17 cellular contexts compared by ENCODE assay signal in the genomic region with DNA sequence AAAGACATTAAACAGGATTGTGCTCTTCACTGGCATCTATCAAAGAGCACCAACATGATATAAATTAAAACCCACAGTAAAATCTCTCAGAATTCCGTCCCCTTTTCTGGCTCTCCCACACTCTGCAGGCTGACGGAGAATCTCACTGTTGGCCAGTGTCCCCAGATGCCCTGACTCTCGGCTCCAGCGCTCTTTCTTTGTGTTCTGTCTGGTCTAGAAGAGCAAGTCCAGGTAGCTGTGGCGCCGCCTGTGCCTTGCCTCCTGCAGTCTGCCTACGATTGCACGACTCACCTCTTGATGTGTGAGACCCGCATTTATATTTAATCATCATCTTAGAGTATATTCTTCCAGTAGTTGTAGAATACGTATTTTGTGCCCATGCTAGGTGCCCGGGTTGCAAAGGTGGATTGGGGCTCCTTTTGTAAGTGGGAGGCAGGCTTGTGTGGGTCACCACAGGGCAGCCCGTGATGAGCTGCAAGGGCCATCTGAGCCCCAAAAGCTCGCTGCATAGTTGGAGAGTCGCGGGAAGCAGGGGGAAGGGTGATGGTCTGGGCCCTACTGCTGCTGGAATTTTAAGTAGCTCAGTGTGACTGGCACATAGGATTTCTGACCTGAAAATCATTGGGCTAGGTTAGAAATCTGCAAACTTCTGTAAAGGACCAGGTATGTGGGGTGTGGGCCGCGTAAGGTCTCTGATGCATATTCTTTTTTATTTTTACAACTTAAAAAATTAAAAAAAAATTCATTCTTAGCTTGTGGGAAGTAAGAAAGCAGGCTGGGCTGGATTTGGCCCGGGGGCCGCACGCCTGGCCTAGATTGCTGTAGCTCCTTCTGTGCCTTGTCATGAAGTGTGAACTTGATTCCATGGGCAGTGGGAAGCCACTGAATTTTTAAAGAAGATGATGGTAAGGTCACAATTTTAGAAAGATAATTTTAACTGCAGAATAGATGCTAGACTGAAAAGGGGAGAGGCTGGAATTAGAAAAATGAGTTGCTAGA. TPM values are rescaled to one million over a fixed set of nuclear protein-coding genes. Genes with fewer than 3 reads are reported as not detected.
DNase-seq lines count a peak whose midpoint lies in the region; ATAC-seq and TF ChIP-seq lines count a peak whose summit lies in the region.
"Had no signal": no experiment of that assay in that cellular context is flagged by ENCODE, and none has a peak within 500 bp of the region (broad histone marks: within the 10 kb centered on the region; RNA-seq: fewer than 3 reads in every experiment).

No MANE protein-coding gene starts in this region.

- TF ChIP-seq EP300 in esophagus muscularis mucosa (IDR thresholded peaks at IDR 0.05) = no peak

- H3K36me3 ChIP-seq in CD4-positive, CD25-positive, alpha-beta regulatory T cell (ENCODE audit: control insufficient read depth, insufficient read depth, low read length) = peaks cover 5% of the 10 kb centered on the region
- H3K36me3 ChIP-seq in esophagus muscularis mucosa (peaks cover 0 to 12% (median 2%) of the 10 kb centered on the region in 4 donors), breast epithelium (no peaks in the 10 kb centered on the region)
- H3K36me3 ChIP-seq: pancreas, SJSA1 had no signal

- no peaks in the 10 kb centered on the region for H3K27me3 ChIP-seq in CD4-positive, CD25-positive, alpha-beta regulatory T cell (ENCODE audit: control insufficient read depth, insufficient read depth, low read length)
- H3K27me3 ChIP-seq in esophagus muscularis mucosa (no peaks in the 10 kb centered on the region), breast epithelium (no peaks in the 10 kb centered on the region)
- H3K27me3 ChIP-seq: pancreas, SJSA1 had no signal

- peaks cover 16% of the 10 kb centered on the region for H3K36me3 Mint-ChIP-seq in CD4-positive, CD25-positive, alpha-beta regulatory T cell
- H3K36me3 Mint-ChIP-seq in nephron progenitor cell (ENCODE audit: low read depth) = peaks cover 33% of the 10 kb centered on the region

- no peaks in the 10 kb centered on the region for H3K9me3 ChIP-seq in CD4-positive, CD25-positive, alpha-beta regulatory T cell (ENCODE audit: control insufficient read depth in 2 of 2, low read length in 2 of 2)
- no peaks in the 10 kb centered on the region for H3K9me3 ChIP-seq in esophagus muscularis mucosa
- no peaks in the 10 kb centered on the region for H3K9me3 ChIP-seq in breast epithelium
- H3K9me3 ChIP-seq: lower lobe of right lung, pancreas, SJSA1 had no signal

- no peaks in the 10 kb centered on the region for H3K9me3 Mint-ChIP-seq in CD4-positive, CD25-positive, alpha-beta regulatory T cell
- H3K9me3 Mint-ChIP-seq in nephron progenitor cell = no peaks in the 10 kb centered on the region

- ATAC-seq in CD4-positive, CD25-positive, alpha-beta regulatory T cell (ENCODE audit: low read depth in 2 of 2) = no peak
- ATAC-seq: HCT116, lower lobe of right lung had no signal

- peaks cover 15 to 58% (median 35%) of the 10 kb centered on the region in 4 donors for H3K4me1 Mint-ChIP-seq in CD4-positive, CD25-positive, alpha-beta regulatory T cell
- peaks cover 83% of the 10 kb centered on the region for H3K4me1 Mint-ChIP-seq in nephron progenitor cell

- peaks cover 9% of the 10 kb centered on the region for H3K4me1 ChIP-seq in CD4-positive, CD25-positive, alpha-beta regulatory T cell (ENCODE audit: control insufficient read depth, insufficient read depth, low read length, poor library complexity, severe bottlenecking)
- H3K4me1 ChIP-seq in esophagus muscularis mucosa = peaks cover 30 to 49% (median 37%) of the 10 kb centered on the region in 4 donors
- H3K4me1 ChIP-seq in breast epithelium = peaks cover 0 to 10% of the 10 kb centered on the region in 2 donors

- H3K27ac Mint-ChIP-seq in CD4-positive, CD25-positive, alpha-beta regulatory T cell = peak overlapping the region; percentile 33 to 84 (median 83)
- H3K27ac Mint-ChIP-seq in nephron progenitor cell = peak overlapping the region; percentile 88

- TF ChIP-seq CTCF in esophagus muscularis mucosa (IDR thresholded peaks at IDR 0.05) = no peak
- TF ChIP-seq CTCF in nephron progenitor cell (IDR thresholded peaks at IDR 0.05) = no peak
- no peak for TF ChIP-seq CTCF in coronary artery (IDR thresholded peaks at IDR 0.05)
- TF ChIP-seq CTCF in breast epithelium (IDR thresholded peaks at IDR 0.05) = no peak

- H3K27ac ChIP-seq in CD4-positive, CD25-positive, alpha-beta regulatory T cell (ENCODE audit: insufficient read depth, low read length, poor library complexity, severe bottlenecking) = no peak overlapping the region
- H3K27ac ChIP-seq in esophagus muscularis mucosa (replicated peaks in 1 of 4) = peak overlapping the region in 3 of 4 donors; percentile 28 to 55 (median 33)
- H3K27ac ChIP-seq in coronary artery = no peak overlapping the region
- peak overlapping the region in 1 of 2 donors; percentile 34 for H3K27ac ChIP-seq in breast epithelium
- H3K27ac ChIP-seq: lower lobe of right lung, pancreas, SJSA1 had no signal

- DNase-seq in CD4-positive, CD25-positive, alpha-beta regulatory T cell = no peak
- DNase-seq in NCI-H2227 treated with DMSO at 0.1 percent for 48 hours (lab: John Stamatoyannopoulos, UW) (peak; percentile 18), esophagus muscularis mucosa (ENCODE audit: extremely low spot score) (no peak), nephron progenitor cell (no peak), activated gamma-delta T cell (lab: John Stamatoyannopoulos, UW) (no peak), coronary artery (ENCODE audit: low spot score) (no peak), breast epithelium (ENCODE audit: low spot score in 2 of 2) (no peak), DMS79 (lab: John Stamatoyannopoulos, UW) (no peak)
- DNase-seq: activated CD4-positive, CD25-positive, alpha-beta regulatory T cell; aorta; lower lobe of right lung; NCI-H1092 treated with DMSO at 0.1 percent for 48 hours; NCI-H524 treated with DMSO at 0.1 percent for 48 hours; pancreas; stimulated activated CD4-positive, alpha-beta T cell treated with anti-CD3 and anti-CD28 coated beads, Interleukin-1b, Interleukin-23, amount 100 ng/mL, for 48 hours had no signal

- H3K27me3 Mint-ChIP-seq in CD4-positive, CD25-positive, alpha-beta regulatory T cell = no peaks in the 10 kb centered on the region
- H3K27me3 Mint-ChIP-seq in nephron progenitor cell (ENCODE audit: low read depth, poor library complexity) = no peaks in the 10 kb centered on the region

- H3K4me3 ChIP-seq in CD4-positive, CD25-positive, alpha-beta regulatory T cell (ENCODE audit: low read depth, low read length) = no peak overlapping the region
- no peak overlapping the region for H3K4me3 ChIP-seq in esophagus muscularis mucosa
- no peak overlapping the region for H3K4me3 ChIP-seq in coronary artery
- no peak overlapping the region for H3K4me3 ChIP-seq in breast epithelium
- H3K4me3 ChIP-seq: lower lobe of right lung, pancreas, SJSA1 had no signal

- intact Hi-C loops in esophagus muscularis mucosa (cut with DNase I) (no loop called here), breast epithelium (cut with DNase I; ENCODE audit: low total_unique reads) (no loop called here)

- no peak for TF ChIP-seq POLR2A in esophagus muscularis mucosa (IDR thresholded peaks at IDR 0.05; ENCODE audit: low read depth)
- no peak for TF ChIP-seq POLR2A in breast epithelium (IDR thresholded peaks at IDR 0.05)

- WGBS in esophagus muscularis mucosa = 69% methylated on average over 19 of the region's 20 CpGs

- no peak overlapping the region for H3K4me3 Mint-ChIP-seq in CD4-positive, CD25-positive, alpha-beta regulatory T cell
- peak overlapping the region; percentile 33 for H3K4me3 Mint-ChIP-seq in nephron progenitor cell

RNA-seq across cellular contexts. Expression of gene EHMT1, which starts 55.8 kb away (rescaled TPM):
- 142 TPM for total RNA-seq in CD4-positive, CD25-positive, alpha-beta regulatory T cell
- 10 to 100 TPM; 17.9 to 20.3 (median 19.3) TPM for polyA plus RNA-seq in CD4-positive, CD25-positive, alpha-beta regulatory T cell
- total RNA-seq in esophagus muscularis mucosa (10 to 100 TPM; 71.6 to 78.2 (median 74.2) TPM), breast epithelium (100 to 1,000 TPM in 1 of 3 donors, 10 to 100 TPM in 2; 63.7 to 113 (median 91.2) TPM)

Comparison
In these comparisons a context has a peak if more than half of its experiments do, and no peak if none do; other contexts are left out.
1. H3K27ac ChIP-seq: peak in esophagus muscularis mucosa (3 of 4); none in CD4-positive, CD25-positive, alpha-beta regulatory T cell (single experiment) and coronary artery (0 of 2).